8 cellular contexts compared by ENCODE assay signal in genomic region chr12:53251477-53252348, GRCh38.
DNase-seq lines count a peak whose midpoint lies in the region; ATAC-seq lines count a peak whose summit lies in the region.

No MANE protein-coding gene starts in this region.

- H3K4me3 ChIP-seq in BLaER1 = peak overlapping the region; percentile 90

- peak overlapping the region; percentile 85 for H3K9ac ChIP-seq in BLaER1

- ATAC-seq in GM19025 (IDR thresholded peaks at IDR 0.05; ENCODE audit: low read depth, unreplicated experiment) (peak; percentile 86), HG03280 (IDR thresholded peaks at IDR 0.05; ENCODE audit: unreplicated experiment) (peak; percentile 78)

- H3K4me2 ChIP-seq in BLaER1 = peak overlapping the region; percentile 98

- no peaks in the 10 kb centered on the region for H3K27me3 ChIP-seq in BLaER1

- H4K20me1 ChIP-seq in BLaER1 = no peaks in the 10 kb centered on the region

- peak overlapping the region; percentile 82 for H3K27ac ChIP-seq in BLaER1

- peaks cover 51% of the 10 kb centered on the region for H3K4me1 ChIP-seq in BLaER1

- peaks cover 24% of the 10 kb centered on the region for H3K36me3 ChIP-seq in BLaER1

- no peaks in the 10 kb centered on the region for H3K9me3 ChIP-seq in BLaER1

- DNase-seq in NCI-H526 treated with DMSO at 0.1 percent for 48 hours (lab: John Stamatoyannopoulos, UW) (peak; percentile 57), medulla oblongata (ENCODE audit: extremely low spot score) (peak; percentile 82)
- DNase-seq in activated CD4-positive, alpha-beta T cell treated with anti-CD3 and anti-CD28 coated beads, Interleukin-2, amount 50 U/mL, for 48 hours = peak; percentile 69 to 73
- peak; percentile 63 for DNase-seq in effector CD4-positive, alpha-beta T cell
- DNase-seq in stimulated activated CD8-positive, alpha-beta memory T cell treated with anti-CD3 and anti-CD28 coated beads, Interleukin-12 subunit alpha, Interleukin-12 subunit beta, amount 100 ng/mL, for 24 hours (ENCODE audit: extremely low read depth) = peak; percentile 32

Comparison
In these comparisons a context has a peak if more than half of its experiments do, and no peak if none do; other contexts are left out.
1. Peak in every context shown above with its lines: DNase-seq, ATAC-seq, H3K4me3 ChIP-seq and H3K27ac ChIP-seq.
2. DNase-seq: peak in every context shown above with its lines; median percentile 82 in medulla oblongata; 71 in activated CD4-positive, alpha-beta T cell treated with anti-CD3 and anti-CD28 coated beads, Interleukin-2, amount 50 U/mL, for 48 hours; 63 in effector CD4-positive, alpha-beta T cell; 57 in NCI-H526 treated with DMSO at 0.1 percent for 48 hours; 32 in stimulated activated CD8-positive, alpha-beta memory T cell treated with anti-CD3 and anti-CD28 coated beads, Interleukin-12 subunit alpha, Interleukin-12 subunit beta, amount 100 ng/mL, for 24 hours.